2 cellular contexts compared by ENCODE assay signal in the genomic region with DNA sequence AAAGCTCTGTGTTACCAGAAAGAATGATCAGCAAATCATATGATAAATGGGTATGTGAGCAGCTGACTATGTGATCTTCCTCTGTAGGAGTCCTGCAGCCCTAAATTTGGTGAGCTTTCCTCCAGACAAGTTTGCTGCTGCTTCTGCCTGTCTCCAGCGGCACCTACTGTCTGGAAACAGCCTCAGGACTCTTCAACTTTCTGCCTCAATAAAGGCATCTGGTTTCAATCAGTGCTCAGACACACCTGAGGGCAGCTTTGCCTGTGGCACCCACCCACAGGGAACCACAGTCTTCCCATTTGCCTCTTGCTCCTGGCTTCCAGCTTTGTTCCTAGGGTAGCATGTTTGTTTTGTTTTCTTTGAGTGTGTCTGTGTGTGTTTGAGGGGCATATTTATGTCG.
TF ChIP-seq lines count a peak whose summit lies in the region.

No MANE protein-coding gene starts in this region.

TF ChIP-seq in IMR-90, 13 proteins besides CTCF, POLR2A, EP300 and RAD21 (continued from another document):
- TF ChIP-seq RFX5 (IDR thresholded peaks at IDR 0.05; ENCODE audit: low read depth, low read length) (no peak), NFE2L2 (IDR thresholded peaks at IDR 0.05; ENCODE audit: low read depth, low read length) (no peak), MAZ (IDR thresholded peaks at IDR 0.05; ENCODE audit: borderline replicate concordance, low read depth, low read length) (no peak), MXI1 (IDR thresholded peaks at IDR 0.05; ENCODE audit: borderline replicate concordance, low read depth, low read length) (no peak), FOS (IDR thresholded peaks at IDR 0.05; ENCODE audit: low read depth, low read length) (no peak)
- TF ChIP-seq, protein P1, sequence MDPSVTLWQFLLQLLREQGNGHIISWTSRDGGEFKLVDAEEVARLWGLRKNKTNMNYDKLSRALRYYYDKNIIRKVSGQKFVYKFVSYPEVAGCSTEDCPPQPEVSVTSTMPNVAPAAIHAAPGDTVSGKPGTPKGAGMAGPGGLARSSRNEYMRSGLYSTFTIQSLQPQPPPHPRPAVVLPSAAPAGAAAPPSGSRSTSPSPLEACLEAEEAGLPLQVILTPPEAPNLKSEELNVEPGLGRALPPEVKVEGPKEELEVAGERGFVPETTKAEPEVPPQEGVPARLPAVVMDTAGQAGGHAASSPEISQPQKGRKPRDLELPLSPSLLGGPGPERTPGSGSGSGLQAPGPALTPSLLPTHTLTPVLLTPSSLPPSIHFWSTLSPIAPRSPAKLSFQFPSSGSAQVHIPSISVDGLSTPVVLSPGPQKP (IDR thresholded peaks at IDR 0.05; ENCODE audit: borderline replicate concordance, low read depth, low read length): no peak

TF ChIP-seq in WTC11, 78 proteins besides CTCF, POLR2A, EP300 and RAD21 (continued from another document):
- TF ChIP-seq ELF4 (CRISPR knock-in tag; IDR thresholded peaks at IDR 0.05; ENCODE audit: low read depth) (no peak), OVOL2 (CRISPR knock-in tag; IDR thresholded peaks at IDR 0.05; ENCODE audit: borderline replicate concordance) (no peak), NR1H2 (CRISPR knock-in tag; IDR thresholded peaks at IDR 0.05) (no peak), GRHL2 (CRISPR knock-in tag; IDR thresholded peaks at IDR 0.05; ENCODE audit: insufficient replicate concordance, severe bottlenecking) (no peak), ZBTB21 (CRISPR knock-in tag; IDR thresholded peaks at IDR 0.05; ENCODE audit: borderline replicate concordance) (no peak), ZNF317 (CRISPR knock-in tag; IDR thresholded peaks at IDR 0.05; ENCODE audit: borderline replicate concordance, low read depth) (no peak), HMGA2 (CRISPR knock-in tag; IDR thresholded peaks at IDR 0.05) (no peak), FOXK1 (CRISPR knock-in tag; IDR thresholded peaks at IDR 0.05) (no peak), NFATC4 (CRISPR knock-in tag; IDR thresholded peaks at IDR 0.05) (no peak)
- TF ChIP-seq, protein P2, sequence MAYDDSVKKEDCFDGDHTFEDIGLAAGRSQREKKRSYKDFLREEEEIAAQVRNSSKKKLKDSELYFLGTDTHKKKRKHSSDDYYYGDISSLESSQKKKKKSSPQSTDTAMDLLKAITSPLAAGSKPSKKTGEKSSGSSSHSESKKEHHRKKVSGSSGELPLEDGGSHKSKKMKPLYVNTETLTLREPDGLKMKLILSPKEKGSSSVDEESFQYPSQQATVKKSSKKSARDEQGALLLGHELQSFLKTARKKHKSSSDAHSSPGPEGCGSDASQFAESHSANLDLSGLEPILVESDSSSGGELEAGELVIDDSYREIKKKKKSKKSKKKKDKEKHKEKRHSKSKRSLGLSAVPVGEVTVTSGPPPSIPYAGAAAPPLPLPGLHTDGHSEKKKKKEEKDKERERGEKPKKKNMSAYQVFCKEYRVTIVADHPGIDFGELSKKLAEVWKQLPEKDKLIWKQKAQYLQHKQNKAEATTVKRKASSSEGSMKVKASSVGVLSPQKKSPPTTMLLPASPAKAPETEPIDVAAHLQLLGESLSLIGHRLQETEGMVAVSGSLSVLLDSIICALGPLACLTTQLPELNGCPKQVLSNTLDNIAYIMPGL (CRISPR knock-in tag; IDR thresholded peaks at IDR 0.05): no peak
- TF ChIP-seq, protein P3, sequence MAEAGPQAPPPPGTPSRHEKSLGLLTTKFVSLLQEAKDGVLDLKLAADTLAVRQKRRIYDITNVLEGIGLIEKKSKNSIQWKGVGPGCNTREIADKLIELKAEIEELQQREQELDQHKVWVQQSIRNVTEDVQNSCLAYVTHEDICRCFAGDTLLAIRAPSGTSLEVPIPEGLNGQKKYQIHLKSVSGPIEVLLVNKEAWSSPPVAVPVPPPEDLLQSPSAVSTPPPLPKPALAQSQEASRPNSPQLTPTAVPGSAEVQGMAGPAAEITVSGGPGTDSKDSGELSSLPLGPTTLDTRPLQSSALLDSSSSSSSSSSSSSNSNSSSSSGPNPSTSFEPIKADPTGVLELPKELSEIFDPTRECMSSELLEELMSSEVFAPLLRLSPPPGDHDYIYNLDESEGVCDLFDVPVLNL (CRISPR knock-in tag; IDR thresholded peaks at IDR 0.05; ENCODE audit: borderline replicate concordance, low read depth): no peak
- TF ChIP-seq, protein P4, sequence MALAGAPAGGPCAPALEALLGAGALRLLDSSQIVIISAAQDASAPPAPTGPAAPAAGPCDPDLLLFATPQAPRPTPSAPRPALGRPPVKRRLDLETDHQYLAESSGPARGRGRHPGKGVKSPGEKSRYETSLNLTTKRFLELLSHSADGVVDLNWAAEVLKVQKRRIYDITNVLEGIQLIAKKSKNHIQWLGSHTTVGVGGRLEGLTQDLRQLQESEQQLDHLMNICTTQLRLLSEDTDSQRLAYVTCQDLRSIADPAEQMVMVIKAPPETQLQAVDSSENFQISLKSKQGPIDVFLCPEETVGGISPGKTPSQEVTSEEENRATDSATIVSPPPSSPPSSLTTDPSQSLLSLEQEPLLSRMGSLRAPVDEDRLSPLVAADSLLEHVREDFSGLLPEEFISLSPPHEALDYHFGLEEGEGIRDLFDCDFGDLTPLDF (CRISPR knock-in tag; IDR thresholded peaks at IDR 0.05): no peak
- TF ChIP-seq, protein P5, sequence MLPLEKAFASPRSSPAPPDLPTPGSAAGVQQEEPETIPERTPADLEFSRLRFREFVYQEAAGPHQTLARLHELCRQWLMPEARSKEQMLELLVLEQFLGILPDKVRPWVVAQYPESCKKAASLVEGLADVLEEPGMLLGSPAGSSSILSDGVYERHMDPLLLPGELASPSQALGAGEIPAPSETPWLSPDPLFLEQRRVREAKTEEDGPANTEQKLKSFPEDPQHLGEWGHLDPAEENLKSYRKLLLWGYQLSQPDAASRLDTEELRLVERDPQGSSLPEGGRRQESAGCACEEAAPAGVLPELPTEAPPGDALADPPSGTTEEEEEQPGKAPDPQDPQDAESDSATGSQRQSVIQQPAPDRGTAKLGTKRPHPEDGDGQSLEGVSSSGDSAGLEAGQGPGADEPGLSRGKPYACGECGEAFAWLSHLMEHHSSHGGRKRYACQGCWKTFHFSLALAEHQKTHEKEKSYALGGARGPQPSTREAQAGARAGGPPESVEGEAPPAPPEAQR (CRISPR knock-in tag; IDR thresholded peaks at IDR 0.05): no peak
- TF ChIP-seq, protein P6, sequence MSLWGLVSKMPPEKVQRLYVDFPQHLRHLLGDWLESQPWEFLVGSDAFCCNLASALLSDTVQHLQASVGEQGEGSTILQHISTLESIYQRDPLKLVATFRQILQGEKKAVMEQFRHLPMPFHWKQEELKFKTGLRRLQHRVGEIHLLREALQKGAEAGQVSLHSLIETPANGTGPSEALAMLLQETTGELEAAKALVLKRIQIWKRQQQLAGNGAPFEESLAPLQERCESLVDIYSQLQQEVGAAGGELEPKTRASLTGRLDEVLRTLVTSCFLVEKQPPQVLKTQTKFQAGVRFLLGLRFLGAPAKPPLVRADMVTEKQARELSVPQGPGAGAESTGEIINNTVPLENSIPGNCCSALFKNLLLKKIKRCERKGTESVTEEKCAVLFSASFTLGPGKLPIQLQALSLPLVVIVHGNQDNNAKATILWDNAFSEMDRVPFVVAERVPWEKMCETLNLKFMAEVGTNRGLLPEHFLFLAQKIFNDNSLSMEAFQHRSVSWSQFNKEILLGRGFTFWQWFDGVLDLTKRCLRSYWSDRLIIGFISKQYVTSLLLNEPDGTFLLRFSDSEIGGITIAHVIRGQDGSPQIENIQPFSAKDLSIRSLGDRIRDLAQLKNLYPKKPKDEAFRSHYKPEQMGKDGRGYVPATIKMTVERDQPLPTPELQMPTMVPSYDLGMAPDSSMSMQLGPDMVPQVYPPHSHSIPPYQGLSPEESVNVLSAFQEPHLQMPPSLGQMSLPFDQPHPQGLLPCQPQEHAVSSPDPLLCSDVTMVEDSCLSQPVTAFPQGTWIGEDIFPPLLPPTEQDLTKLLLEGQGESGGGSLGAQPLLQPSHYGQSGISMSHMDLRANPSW (CRISPR knock-in tag; conservative IDR thresholded peaks at IDR 0.05; ENCODE audit: low read depth): no peak
TF ChIP-seq in WTC11: peak in this region for 0.
